7 cellular contexts compared by ENCODE assay signal in genomic region chr1:46325285-46326076, GRCh38. TPM values are rescaled to one million over a fixed set of nuclear protein-coding genes. Genes with fewer than 3 reads are reported as not detected.
DNase-seq lines count a peak whose midpoint lies in the region; ATAC-seq, FAIRE-seq and TF ChIP-seq lines count a peak whose summit lies in the region.
"Not testable (repeated sequence)": the region's sequence is repeated elsewhere in the genome, so short reads cannot be mapped to it uniquely, and the experiment has no call there.

No MANE protein-coding gene starts in this region.

- intact Hi-C loops in HepG2 (cut with micrococcal nuclease; ENCODE audit: unreplicated experiment) = not testable (repeated sequence)

- peak overlapping the region; percentile 45 for H3K4me3 ChIP-seq in OCI-LY3 (ENCODE audit: low read length)
- not testable (repeated sequence) for H3K4me3 ChIP-seq in HepG2 (replicated peaks in 1 of 3; ENCODE audit: insufficient read depth in 1 of 3, low read depth in 2 of 3, low read length in 3 of 3)

- not testable (repeated sequence) for H3K27me3 ChIP-seq in OCI-LY3 (ENCODE audit: low read depth, low read length); HepG2 (ENCODE audit: control insufficient read depth in 1 of 2, insufficient read depth in 2 of 2, low read length in 2 of 2)

- H3K4me2 ChIP-seq in OCI-LY3 (ENCODE audit: low read length) (peak overlapping the region; percentile 82), HepG2 (ENCODE audit: low read depth, low read length) (peak overlapping the region; percentile 39)

- peaks cover 74% of the 10 kb centered on the region for H3K4me1 ChIP-seq in OCI-LY3 (ENCODE audit: low read length)
- H3K4me1 ChIP-seq in HepG2 (ENCODE audit: insufficient read depth, low read length) = not testable (repeated sequence)

- not testable (repeated sequence) for BruUV-seq in HepG2 (replicated peaks; lab: Mats Ljungman, UMichigan)

- in situ Hi-C loops in HepG2 (cut with HindIII; ENCODE audit: extremely low pct_ligation_motif_present, low pct_unique_long_range_greater_than_20kb) = not testable (repeated sequence)

- DNase-seq in GM12891 (ENCODE audit: insufficient read length, low spot score); HepG2 (ENCODE audit: low spot score): not testable (repeated sequence)

- H3K9me3 ChIP-seq in OCI-LY3 (ENCODE audit: insufficient read depth, low read length); HepG2 (ENCODE audit: low read length): not testable (repeated sequence)

- H3K27me3 Mint-ChIP-seq in activated naive CD4-positive, alpha-beta T cell treated with anti-CD3 and anti-CD28 coated beads, Interleukin-2, amount 50 U/mL, for 24 hours = not testable (repeated sequence)

- not testable (repeated sequence) for TF ChIP-seq EP300 in HepG2 (IDR thresholded peaks at IDR 0.05; ENCODE audit: low read depth in 2 of 2, low read length in 2 of 2); HepG2 (CRISPR knock-in tag; IDR thresholded peaks at IDR 0.05; ENCODE audit: borderline replicate concordance)

- not testable (repeated sequence) for H3K4me3 Mint-ChIP-seq in activated naive CD4-positive, alpha-beta T cell treated with anti-CD3 and anti-CD28 coated beads, Interleukin-2, amount 50 U/mL, for 24 hours

- not testable (repeated sequence) for TF ChIP-seq RAD21 in HepG2 (CRISPR knock-in tag; IDR thresholded peaks at IDR 0.05)

- TF ChIP-seq POLR2A in GM12891 (IDR thresholded peaks at IDR 0.05; ENCODE audit: low read depth, low read length); HepG2 (IDR thresholded peaks at IDR 0.05; ENCODE audit: insufficient read depth in 1 of 2, low read depth in 2 of 2, low read length in 2 of 2): not testable (repeated sequence)

- not testable (repeated sequence) for H3K9me3 Mint-ChIP-seq in activated naive CD4-positive, alpha-beta T cell treated with anti-CD3 and anti-CD28 coated beads, Interleukin-2, amount 50 U/mL, for 24 hours

- POLR2A ChIA-PET in HepG2 (lab: Yijun Ruan, JAX) = interaction anchor here (0.6 kb wide), 1 partner anchor 23 kb away, joined by 3 read pairs; no protein-coding TSS in a partner anchor

- peaks cover 25% of the 10 kb centered on the region for H3K36me3 ChIP-seq in OCI-LY3 (replicated peaks; ENCODE audit: low read depth, low read length)
- H3K36me3 ChIP-seq in HepG2 (replicated peaks in 1 of 2; ENCODE audit: control insufficient read depth in 1 of 2, insufficient read depth in 2 of 2, low read length in 2 of 2) = not testable (repeated sequence)

- peaks cover 94% of the 10 kb centered on the region for H3K79me2 ChIP-seq in OCI-LY3 (ENCODE audit: low read length)
- not testable (repeated sequence) for H3K79me2 ChIP-seq in HepG2 (ENCODE audit: insufficient read depth, low read length)

- peak overlapping the region; percentile 46 for H3K27ac Mint-ChIP-seq in activated naive CD4-positive, alpha-beta T cell treated with anti-CD3 and anti-CD28 coated beads, Interleukin-2, amount 50 U/mL, for 24 hours

- TF ChIP-seq CTCF in OCI-LY3 (IDR thresholded peaks at IDR 0.05; ENCODE audit: low read depth, low read length); HepG2 (CRISPR knock-in tag; IDR thresholded peaks at IDR 0.05): not testable (repeated sequence)

- peak overlapping the region; percentile 100 for H3K27ac ChIP-seq in OCI-LY3 (ENCODE audit: low read length)
- H3K27ac ChIP-seq in HepG2 (ENCODE audit: extremely low read length, insufficient read depth, low read length) = not testable (repeated sequence)

- H3K9ac ChIP-seq in OCI-LY3 (ENCODE audit: low read length) = peak overlapping the region; percentile 95; the same call in 1 of the 2 replicates
- H3K9ac ChIP-seq in HepG2 (ENCODE audit: insufficient read depth, low read depth, low read length) = not testable (repeated sequence)

- 49% methylated on average over 7 of the region's 11 CpGs for WGBS in HepG2 (ENCODE audit: low lambda C conversion rate)

- H3K4me1 Mint-ChIP-seq in activated naive CD4-positive, alpha-beta T cell treated with anti-CD3 and anti-CD28 coated beads, Interleukin-2, amount 50 U/mL, for 24 hours = not testable (repeated sequence)

- H2AFZ ChIP-seq in OCI-LY3 (ENCODE audit: low read depth, low read length); HepG2 (ENCODE audit: low read length): not testable (repeated sequence)

- H4K20me1 ChIP-seq in OCI-LY3 (ENCODE audit: insufficient read depth, low read length); HepG2 (ENCODE audit: insufficient read depth, low read length): not testable (repeated sequence)

- ATAC-seq in GM18909 (IDR thresholded peaks at IDR 0.05; ENCODE audit: poor library complexity, unreplicated experiment) (peak; percentile 55), HG02798 (IDR thresholded peaks at IDR 0.05; ENCODE audit: poor library complexity, unreplicated experiment) (peak; percentile 41), HG03571 (IDR thresholded peaks at IDR 0.05; ENCODE audit: unreplicated experiment) (peak; percentile 67)
- not testable (repeated sequence) for ATAC-seq in HepG2

- peak; percentile 33 for FAIRE-seq in GM12891 (lab: Jason Lieb, UNC)
- FAIRE-seq in HepG2 (lab: Jason Lieb, UNC) = not testable (repeated sequence)

- CTCF ChIA-PET in HepG2 (lab: Yijun Ruan, JAX; ENCODE audit: low intra/inter-chr PET ratio, low total read pairs) = not testable (repeated sequence)

- not testable (repeated sequence) for H3K36me3 Mint-ChIP-seq in activated naive CD4-positive, alpha-beta T cell treated with anti-CD3 and anti-CD28 coated beads, Interleukin-2, amount 50 U/mL, for 24 hours

RNA-seq across cellular contexts. Expression of gene NSUN4, which starts 15.1 kb away (rescaled TPM):
- 17.3 TPM for polyA plus RNA-seq in GM12891 (2012; ENCODE audit: low read depth, missing spikeins)
- 23.5 and 27.1 TPM in 2 replicates for total RNA-seq in HepG2 (2016; rRNA removed; fragmentation: Illumina TruSeq; extraction: Trizol)
- 1.7 and 2.5 TPM in 2 replicates for total RNA-seq in HepG2 (2016; cell fraction: cytosol; rRNA removed; fragmentation: Illumina TruSeq; extraction: Trizol; ENCODE audit: low read depth)
- total RNA-seq in HepG2 (2016; cell fraction: insoluble cytoplasmic fraction; rRNA removed; fragmentation: Illumina TruSeq; extraction: Trizol) = 22.9 and 26.3 TPM in 2 replicates
- total RNA-seq in HepG2 (2016; cell fraction: membrane; rRNA removed; fragmentation: Illumina TruSeq; extraction: Trizol) = 6.1 and 6.8 TPM in 2 replicates
- total RNA-seq in HepG2 (2016; cell fraction: nucleus; rRNA removed; fragmentation: Illumina TruSeq; extraction: Trizol) = 15.4 and 15.9 TPM in 2 replicates
- polyA plus RNA-seq in HepG2 (2011; rRNA removed) = 21.5 and 24.0 TPM in 2 replicates
- polyA plus RNA-seq in HepG2 (2011; cell fraction: cytosol; rRNA removed) = 27.6 and 30.4 TPM in 2 replicates
- polyA plus RNA-seq in HepG2 (2011; cell fraction: nucleus; rRNA removed) = 14.3 and 18.3 TPM in 2 replicates
- 15.8 and 20.3 TPM in 2 replicates for polyA plus RNA-seq in HepG2 (2012)
- 1.5 and 1.8 TPM in 2 replicates for polyA plus RNA-seq in HepG2 (2016; cell fraction: cytosol; fragmentation: Illumina TruSeq; extraction: Trizol; ENCODE audit: low read depth)
- 18.9 and 21.3 TPM in 2 replicates for polyA plus RNA-seq in HepG2 (2016; cell fraction: insoluble cytoplasmic fraction; fragmentation: Illumina TruSeq; extraction: Trizol; ENCODE audit: low read depth)
- 3.4 and 4.0 TPM in 2 replicates for polyA plus RNA-seq in HepG2 (2016; cell fraction: membrane; fragmentation: Illumina TruSeq; extraction: Trizol; ENCODE audit: low read depth)
- polyA plus RNA-seq in HepG2 (2016; cell fraction: nucleus; fragmentation: Illumina TruSeq; extraction: Trizol; ENCODE audit: insufficient read depth, low read depth) = 14.9 and 17.2 TPM in 2 replicates
- 146 and 163 TPM in 2 replicates for polyA minus RNA-seq in HepG2 (2011; rRNA and poly(A)+ RNA removed; ENCODE audit: low replicate concordance)
- 15.6 and 17.8 TPM in 2 replicates for polyA minus RNA-seq in HepG2 (2011; cell fraction: cytosol; rRNA and poly(A)+ RNA removed)
- polyA minus RNA-seq in HepG2 (2011; cell fraction: nucleus; rRNA and poly(A)+ RNA removed) = 21.8 and 25.9 TPM in 2 replicates

RNA-seq across cellular contexts. Expression of gene UQCRH, which starts 22.0 kb away (rescaled TPM):
- 648 TPM for polyA plus RNA-seq in GM12891 (2012; ENCODE audit: low read depth, missing spikeins)
- 556 and 776 TPM in 2 replicates for total RNA-seq in HepG2 (2016; rRNA removed; fragmentation: Illumina TruSeq; extraction: Trizol)
- total RNA-seq in HepG2 (2016; cell fraction: cytosol; rRNA removed; fragmentation: Illumina TruSeq; extraction: Trizol; ENCODE audit: low read depth) = 326 and 342 TPM in 2 replicates
- 557 and 814 TPM in 2 replicates for total RNA-seq in HepG2 (2016; cell fraction: insoluble cytoplasmic fraction; rRNA removed; fragmentation: Illumina TruSeq; extraction: Trizol)
- total RNA-seq in HepG2 (2016; cell fraction: membrane; rRNA removed; fragmentation: Illumina TruSeq; extraction: Trizol) = 684 and 739 TPM in 2 replicates
- 202 and 207 TPM in 2 replicates for total RNA-seq in HepG2 (2016; cell fraction: nucleus; rRNA removed; fragmentation: Illumina TruSeq; extraction: Trizol)
- polyA plus RNA-seq in HepG2 (2011; rRNA removed) = 389 and 548 TPM in 2 replicates
- 498 and 858 TPM in 2 replicates for polyA plus RNA-seq in HepG2 (2011; cell fraction: cytosol; rRNA removed)
- 97.1 and 129 TPM in 2 replicates for polyA plus RNA-seq in HepG2 (2011; cell fraction: nucleus; rRNA removed)
- polyA plus RNA-seq in HepG2 (2012) = 542 and 600 TPM in 2 replicates
- 372 and 389 TPM in 2 replicates for polyA plus RNA-seq in HepG2 (2016; cell fraction: cytosol; fragmentation: Illumina TruSeq; extraction: Trizol; ENCODE audit: low read depth)
- 673 and 752 TPM in 2 replicates for polyA plus RNA-seq in HepG2 (2016; cell fraction: insoluble cytoplasmic fraction; fragmentation: Illumina TruSeq; extraction: Trizol; ENCODE audit: low read depth)
- polyA plus RNA-seq in HepG2 (2016; cell fraction: membrane; fragmentation: Illumina TruSeq; extraction: Trizol; ENCODE audit: low read depth) = 615 and 634 TPM in 2 replicates
- polyA plus RNA-seq in HepG2 (2016; cell fraction: nucleus; fragmentation: Illumina TruSeq; extraction: Trizol; ENCODE audit: insufficient read depth, low read depth) = 308 and 323 TPM in 2 replicates
- 40.3 and 86.2 TPM in 2 replicates for polyA minus RNA-seq in HepG2 (2011; rRNA and poly(A)+ RNA removed; ENCODE audit: low replicate concordance)
- 75.1 and 87.3 TPM in 2 replicates for polyA minus RNA-seq in HepG2 (2011; cell fraction: cytosol; rRNA and poly(A)+ RNA removed)
- polyA minus RNA-seq in HepG2 (2011; cell fraction: nucleus; rRNA and poly(A)+ RNA removed) = 50.6 and 82.3 TPM in 2 replicates

RNA-seq across cellular contexts. Expression of gene LRRC41, which starts 22.1 kb away (rescaled TPM):
- polyA plus RNA-seq in GM12891 (2012; ENCODE audit: low read depth, missing spikeins) = 30.5 TPM
- 51.9 and 53.6 TPM in 2 replicates for total RNA-seq in HepG2 (2016; rRNA removed; fragmentation: Illumina TruSeq; extraction: Trizol)
- total RNA-seq in HepG2 (2016; cell fraction: cytosol; rRNA removed; fragmentation: Illumina TruSeq; extraction: Trizol; ENCODE audit: low read depth) = 8.7 and 10.1 TPM in 2 replicates
- 44.9 and 54.0 TPM in 2 replicates for total RNA-seq in HepG2 (2016; cell fraction: insoluble cytoplasmic fraction; rRNA removed; fragmentation: Illumina TruSeq; extraction: Trizol)
- 22.7 and 23.9 TPM in 2 replicates for total RNA-seq in HepG2 (2016; cell fraction: membrane; rRNA removed; fragmentation: Illumina TruSeq; extraction: Trizol)
- total RNA-seq in HepG2 (2016; cell fraction: nucleus; rRNA removed; fragmentation: Illumina TruSeq; extraction: Trizol) = 37.9 and 43.3 TPM in 2 replicates
- polyA plus RNA-seq in HepG2 (2011; rRNA removed) = 48.1 and 64.1 TPM in 2 replicates
- polyA plus RNA-seq in HepG2 (2011; cell fraction: cytosol; rRNA removed) = 44.5 and 50.8 TPM in 2 replicates
- polyA plus RNA-seq in HepG2 (2011; cell fraction: nucleus; rRNA removed) = 63.0 and 69.0 TPM in 2 replicates
- 28.1 and 28.9 TPM in 2 replicates for polyA plus RNA-seq in HepG2 (2012)
- polyA plus RNA-seq in HepG2 (2016; cell fraction: cytosol; fragmentation: Illumina TruSeq; extraction: Trizol; ENCODE audit: low read depth) = 5.9 and 6.3 TPM in 2 replicates
- 40.8 and 53.0 TPM in 2 replicates for polyA plus RNA-seq in HepG2 (2016; cell fraction: insoluble cytoplasmic fraction; fragmentation: Illumina TruSeq; extraction: Trizol; ENCODE audit: low read depth)
- polyA plus RNA-seq in HepG2 (2016; cell fraction: membrane; fragmentation: Illumina TruSeq; extraction: Trizol; ENCODE audit: low read depth) = 13.1 and 15.2 TPM in 2 replicates
- polyA plus RNA-seq in HepG2 (2016; cell fraction: nucleus; fragmentation: Illumina TruSeq; extraction: Trizol; ENCODE audit: insufficient read depth, low read depth) = 60.2 and 64.7 TPM in 2 replicates
- polyA minus RNA-seq in HepG2 (2011; rRNA and poly(A)+ RNA removed; ENCODE audit: low replicate concordance) = 54.6 and 133 TPM in 2 replicates
- polyA minus RNA-seq in HepG2 (2011; cell fraction: cytosol; rRNA and poly(A)+ RNA removed) = 44.0 and 45.3 TPM in 2 replicates
- 36.3 and 42.6 TPM in 2 replicates for polyA minus RNA-seq in HepG2 (2011; cell fraction: nucleus; rRNA and poly(A)+ RNA removed)
